In genomic region chr22:44758970-44759365, GRCh38 we compare ENCODE assay signal across 20 cellular contexts. TPM values are rescaled to one million over a fixed set of nuclear protein-coding genes. Genes with fewer than 3 reads are reported as not detected.
"Had no signal": no experiment of that assay in that cellular context is flagged by ENCODE, and none has a peak within 500 bp of the region (broad histone marks: within the 10 kb centered on the region; RNA-seq: fewer than 3 reads in every experiment).

No MANE protein-coding gene starts in this region.

- DNase-seq: activated B cell treated with CpG ODN at 0.5 μM for 24 hours; activated CD4-positive, alpha-beta T cell treated with anti-CD3 and anti-CD28 coated beads for 36 hours; activated CD4-positive, alpha-beta T cell treated with anti-CD3 and anti-CD28 coated beads, Interleukin-2, amount 50 U/mL, for 48 hours; activated CD8-positive, alpha-beta memory T cell treated with anti-CD3 and anti-CD28 coated beads, Interleukin-2, amount 50 U/mL, for 48 hours; activated naive CD4-positive, alpha-beta T cell; activated T-cell treated with anti-CD3 and anti-CD28 coated beads, Interleukin-2, amount 50 U/mL, for 4 hours; esophagus squamous epithelium; gastrocnemius medialis; hypothalamus; left cardiac atrium; nephron progenitor cell; nucleus accumbens; sigmoid colon; stimulated activated CD4-positive, alpha-beta T cell treated with anti-CD3 and anti-CD28 coated beads, Interleukin-4, amount 100 ng/mL, for 1 hour; stimulated activated naive CD4-positive, alpha-beta T cell; T1000; testis; upper lobe of right lung had no signal

- ATAC-seq: activated CD4-positive, alpha-beta T cell treated with anti-CD3 and anti-CD28 coated beads for 36 hours; activated T-cell treated with anti-CD3 and anti-CD28 coated beads, Interleukin-2, amount 50 U/mL, for 4 hours; gastrocnemius medialis; upper lobe of right lung had no signal

- H3K9me3 ChIP-seq: esophagus squamous epithelium, gastrocnemius medialis, sigmoid colon, testis, upper lobe of right lung had no signal

- H3K27me3 ChIP-seq: testis had no signal

- H3K4me3 ChIP-seq: coronary artery, esophagus squamous epithelium, gastrocnemius medialis, sigmoid colon, smooth muscle cell, testis, upper lobe of right lung had no signal

- H3K27ac ChIP-seq: coronary artery, esophagus squamous epithelium, gastrocnemius medialis, sigmoid colon, testis, upper lobe of right lung had no signal

- H3K36me3 ChIP-seq: esophagus squamous epithelium, gastrocnemius medialis, sigmoid colon, upper lobe of right lung had no signal

- H3K4me2 ChIP-seq: smooth muscle cell had no signal

- H3K4me1 ChIP-seq: gastrocnemius medialis, sigmoid colon, upper lobe of right lung had no signal

RNA-seq across cellular contexts. Expression of gene ARHGAP8, which starts 6.6 kb away (rescaled TPM):
- total RNA-seq: gastrocnemius medialis had no signal
